Comparison of ENCODE assay signal across 17 cellular contexts in genomic region chr2:45261746-45262145, GRCh38.
A peak's percentile ranks its signal among the peaks of the same experiment; 100 is the strongest.
DNase-seq lines count a peak whose midpoint lies in the region; ATAC-seq and TF ChIP-seq lines count a peak whose summit lies in the region.
"Had no signal": no experiment of that assay in that cellular context is flagged by ENCODE, and none has a peak within 500 bp of the region (broad histone marks: within the 10 kb centered on the region; RNA-seq: fewer than 3 reads in every experiment).

No MANE protein-coding gene starts in this region.

- H4K20me1 ChIP-seq in DND-41 (ENCODE audit: insufficient read depth, low read length) (no peaks in the 10 kb centered on the region), OCI-LY7 (ENCODE audit: insufficient read depth, low read length) (no peaks in the 10 kb centered on the region)

- intact Hi-C loops in OCI-LY7 (cut with micrococcal nuclease; ENCODE audit: unreplicated experiment): no loop called here
- intact Hi-C loops in naive thymus-derived CD4-positive, alpha-beta T cell (cut with micrococcal nuclease): no loop called here

- POLR2A ChIA-PET in OCI-LY7 (lab: Charles Lee): interaction anchor here (2.2 kb wide), 1 partner anchor 11 kb away, joined by 10 read pairs; no protein-coding TSS in a partner anchor
- POLR2A ChIA-PET in naive thymus-derived CD4-positive, alpha-beta T cell (lab: Charles Lee): no interaction called here

- H3K4me3 Mint-ChIP-seq in naive thymus-derived CD4-positive, alpha-beta T cell: no peak overlapping the region
- H3K4me3 Mint-ChIP-seq: T-helper 1 cell treated with Interleukin-12 subunit alpha and Interleukin-12 subunit beta and Interleukin-4 antibody, amounts not matched to agents 30 μg/mL and 1 μg/mL, for 36 hours had no signal

- no peaks in the 10 kb centered on the region for H3K9me2 ChIP-seq in OCI-LY7 (ENCODE audit: insufficient read depth, low read length)

- H3K9me3 ChIP-seq in DND-41 (ENCODE audit: insufficient read depth, low read length, severe bottlenecking): no peaks in the 10 kb centered on the region
- H3K9me3 ChIP-seq in OCI-LY7 (ENCODE audit: low read length): no peaks in the 10 kb centered on the region
- no peaks in the 10 kb centered on the region for H3K9me3 ChIP-seq in naive thymus-derived CD4-positive, alpha-beta T cell (ENCODE audit: control insufficient read depth in 2 of 3, low read length in 3 of 3)
- H3K9me3 ChIP-seq: BE2C had no signal

- BruUV-seq in OCI-LY7 (replicated peaks; lab: Mats Ljungman, UMichigan): no TSS peak

- ATAC-seq in DND-41 (ENCODE audit: insufficient read depth, low read depth) (peak; percentile 93), left lobe of liver (no peak), HG03457 (IDR thresholded peaks at IDR 0.05; ENCODE audit: unreplicated experiment) (no peak)
- ATAC-seq in naive thymus-derived CD4-positive, alpha-beta T cell: no peak

- H3K27ac ChIP-seq in DND-41 (ENCODE audit: low read length) (peak overlapping the region; percentile 62), OCI-LY7 (ENCODE audit: low read depth, low read length, poor library complexity, severe bottlenecking) (no peak overlapping the region)
- no peak overlapping the region for H3K27ac ChIP-seq in naive thymus-derived CD4-positive, alpha-beta T cell (ENCODE audit: low read depth, low read length)

- H3K36me3 ChIP-seq in DND-41 (ENCODE audit: insufficient read depth, low read length): no peaks in the 10 kb centered on the region
- H3K36me3 ChIP-seq in OCI-LY7 (ENCODE audit: insufficient read depth, low read length): no peaks in the 10 kb centered on the region
- no peaks in the 10 kb centered on the region for H3K36me3 ChIP-seq in naive thymus-derived CD4-positive, alpha-beta T cell (ENCODE audit: control insufficient read depth in 2 of 3, insufficient read depth in 3 of 3, low read length in 3 of 3)
- H3K36me3 ChIP-seq: BE2C had no signal

- peaks cover 0 to 6% (median 0%) of the 10 kb centered on the region in 7 donors for H3K4me1 Mint-ChIP-seq in naive thymus-derived CD4-positive, alpha-beta T cell

- H3K9ac ChIP-seq in DND-41 (ENCODE audit: low read depth, low read length): peak overlapping the region; percentile 11

- DNase-seq in DND-41 (peak; percentile 62), NAMALWA (ENCODE audit: low spot score) (peak; percentile 16), OCI-LY7 (ENCODE audit: low spot score) (peak; percentile 13), left lobe of liver (ENCODE audit: low spot score) (peak; percentile 6), GDM1 (lab: John Stamatoyannopoulos, UW) (no peak), GM19240 (ENCODE audit: insufficient read length, low spot score) (no peak)
- no peak for DNase-seq in naive thymus-derived CD4-positive, alpha-beta T cell
- DNase-seq: BE2C, GOT3, KBM-7, NCI-H1092, NCI-H146, NCI-H2081, NCI-H748 treated with DMSO at 0.1 percent for 48 hours, SHP77 had no signal

- H3K27me3 ChIP-seq in DND-41 (ENCODE audit: insufficient read depth, low read length, poor library complexity): no peaks in the 10 kb centered on the region
- H3K27me3 ChIP-seq in naive thymus-derived CD4-positive, alpha-beta T cell (ENCODE audit: control insufficient read depth in 2 of 2, insufficient read depth in 2 of 2, low read length in 2 of 2): no peaks in the 10 kb centered on the region
- H3K27me3 ChIP-seq: BE2C had no signal

- peak overlapping the region; percentile 55 for H3K4me2 ChIP-seq in DND-41 (ENCODE audit: insufficient read depth, low read length)
- peak overlapping the region; percentile 43 for H3K4me2 ChIP-seq in OCI-LY7 (ENCODE audit: low read length)

- CTCF ChIA-PET in OCI-LY7 (lab: Charles Lee; ENCODE audit: unreplicated experiment): no interaction called here
- CTCF ChIA-PET in naive thymus-derived CD4-positive, alpha-beta T cell (lab: Charles Lee): no interaction called here

- no peaks in the 10 kb centered on the region for H3K9me3 Mint-ChIP-seq in naive thymus-derived CD4-positive, alpha-beta T cell
- H3K9me3 Mint-ChIP-seq: T-helper 1 cell treated with Interleukin-12 subunit alpha and Interleukin-12 subunit beta and Interleukin-4 antibody, amounts not matched to agents 30 μg/mL and 1 μg/mL, for 36 hours had no signal

- H3K27me3 Mint-ChIP-seq in naive thymus-derived CD4-positive, alpha-beta T cell: peaks cover 10 to 22% (median 15%) of the 10 kb centered on the region in 5 donors

- H2AFZ ChIP-seq in DND-41 (ENCODE audit: low read depth, low read length): no peak overlapping the region
- peak overlapping the region; percentile 29; the same call in 1 of the 2 replicates for H2AFZ ChIP-seq in OCI-LY7 (ENCODE audit: low read length)

- H3K27ac Mint-ChIP-seq in naive thymus-derived CD4-positive, alpha-beta T cell: no peak overlapping the region
- H3K27ac Mint-ChIP-seq: T-helper 1 cell treated with Interleukin-12 subunit alpha and Interleukin-12 subunit beta and Interleukin-4 antibody, amounts not matched to agents 30 μg/mL and 1 μg/mL, for 36 hours had no signal

- no peak overlapping the region for H3K4me3 ChIP-seq in DND-41 (ENCODE audit: low read depth in 1 of 2, low read length in 2 of 2)
- no peak overlapping the region for H3K4me3 ChIP-seq in OCI-LY7 (ENCODE audit: low read depth, low read length, poor library complexity, severe bottlenecking)
- H3K4me3 ChIP-seq in naive thymus-derived CD4-positive, alpha-beta T cell (ENCODE audit: low read length): no peak overlapping the region

- H3K4me1 ChIP-seq in DND-41 (ENCODE audit: insufficient read depth, low read length): peaks cover 39% of the 10 kb centered on the region
- peaks cover 45% of the 10 kb centered on the region for H3K4me1 ChIP-seq in OCI-LY7 (ENCODE audit: insufficient read depth, low read length, poor library complexity, severe bottlenecking)
- H3K4me1 ChIP-seq in naive thymus-derived CD4-positive, alpha-beta T cell (ENCODE audit: control insufficient read depth in 2 of 2, insufficient read depth in 2 of 2, low read length in 2 of 2): no peaks in the 10 kb centered on the region

- H3K79me2 ChIP-seq in DND-41 (ENCODE audit: insufficient read depth, low read length) (no peaks in the 10 kb centered on the region), OCI-LY7 (ENCODE audit: insufficient read depth, low read depth, low read length) (no peaks in the 10 kb centered on the region)

- TF ChIP-seq CTCF in DND-41 (IDR thresholded peaks at IDR 0.05; ENCODE audit: borderline replicate concordance, extremely low read depth, low read length, poor library complexity, severe bottlenecking) (no peak), OCI-LY7 (conservative IDR thresholded peaks at IDR 0.05; ENCODE audit: low read length) (no peak)

- H3K36me3 Mint-ChIP-seq in naive thymus-derived CD4-positive, alpha-beta T cell: no peaks in the 10 kb centered on the region

Comparison
In these comparisons a context has a peak if more than half of its experiments do, and no peak if none do; other contexts are left out.
1. DNase-seq: peak in DND-41 (single experiment), NAMALWA (single experiment), OCI-LY7 (single experiment) and left lobe of liver (single experiment); none in naive thymus-derived CD4-positive, alpha-beta T cell (0 of 9), GDM1 (single experiment) and GM19240 (single experiment).